Comparison of ENCODE assay signal across 20 cellular contexts in genomic region chr12:93200291-93200917, GRCh38.
A peak's percentile ranks its signal among the peaks of the same experiment; 100 is the strongest.
DNase-seq lines count a peak whose midpoint lies in the region; ATAC-seq, FAIRE-seq and TF ChIP-seq lines count a peak whose summit lies in the region.
"Had no signal": no experiment of that assay in that cellular context is flagged by ENCODE, and none has a peak within 500 bp of the region (broad histone marks: within the 10 kb centered on the region; RNA-seq: fewer than 3 reads in every experiment).

No MANE protein-coding gene starts in this region.

- in situ Hi-C loops in GM12878 (cut with MboI): no loop called here

- RAD21 ChIA-PET in GM12878 (lab: Charles Lee; ENCODE audit: unreplicated experiment): interaction anchor here (0.7 to 2.5 kb wide), 9 partner anchors 14 to 212 kb away, joined by 3 to 17 read pairs (median 3); no protein-coding TSS in a partner anchor

- FAIRE-seq in GM12878 (lab: Jason Lieb, UNC): no peak
- FAIRE-seq: endothelial cell of umbilical vein, islet of Langerhans, small intestine had no signal

- H3K4me2 ChIP-seq in GM12878 (ENCODE audit: control insufficient read depth, insufficient read depth): peak overlapping the region; percentile 47; the same call in 1 of the 2 replicates

- H3K9me3 ChIP-seq in GM12878 (replicated peaks; ENCODE audit: control insufficient read depth, insufficient read depth, low read length): no peaks in the 10 kb centered on the region
- no peaks in the 10 kb centered on the region for H3K9me3 ChIP-seq in right lobe of liver
- H3K9me3 ChIP-seq: BE2C, uterus had no signal

- no peak overlapping the region for H3K9ac ChIP-seq in GM12878 (ENCODE audit: control insufficient read depth, insufficient read depth, low read length)

- H3K4me1 ChIP-seq in GM12878 (ENCODE audit: control insufficient read depth, insufficient read depth, low read length) (peaks cover 14% of the 10 kb centered on the region), right lobe of liver (no peaks in the 10 kb centered on the region)
- H3K4me1 ChIP-seq: uterus had no signal

- ATAC-seq in GM18868 (IDR thresholded peaks at IDR 0.05; ENCODE audit: unreplicated experiment) (peak; percentile 91), HG02884 (IDR thresholded peaks at IDR 0.05; ENCODE audit: unreplicated experiment) (peak; percentile 35), GM12878 (peak; percentile 90), HG03521 (IDR thresholded peaks at IDR 0.05; ENCODE audit: unreplicated experiment) (no peak), right lobe of liver (no peak)

- H3K4me3 ChIP-seq in GM12878 (no peak overlapping the region), skeletal muscle cell (ENCODE audit: low read depth, low read length) (no peak overlapping the region), right lobe of liver (no peak overlapping the region)
- H3K4me3 ChIP-seq: uterus had no signal

- intact Hi-C loops in GM12878 (cut with micrococcal nuclease; ENCODE audit: unreplicated experiment): no loop called here
- intact Hi-C loops in posterior cingulate gyrus (cut with DNase I): no loop called here
- intact Hi-C loops in right lobe of liver (cut with DNase I): no loop called here

- TF ChIP-seq POLR2A in GM12878 (IDR thresholded peaks at IDR 0.05; ENCODE audit: low read depth, low read length) (no peak), right lobe of liver (IDR thresholded peaks at IDR 0.05) (no peak)

- DNase-seq in GM12878 (ENCODE audit: low read depth, low spot score) (peak; percentile 32), skeletal muscle cell (ENCODE audit: low read depth) (peak; percentile 49), posterior cingulate gyrus (no peak), right lobe of liver (no peak), dedifferentiated amniotic fluid mesenchymal stem cell (ENCODE audit: extremely low spot score) (no peak)
- DNase-seq: activated CD4-positive, alpha-beta T cell treated with anti-CD3 and anti-CD28 coated beads, Interleukin-2, amount 10 ng/mL, durations not matched to agents 7 days and 5 days; activated T-cell treated with anti-CD3 and anti-CD28 coated beads, Interleukin-2, amount 50 U/mL, for 24 hours; BE2C; DMS 273 treated with DMSO at 0.1 percent for 48 hours; midbrain; NCI-H1417 treated with DMSO at 0.1 percent for 48 hours; occipital lobe; small intestine; T1000; uterus had no signal

- H3K36me3 ChIP-seq in GM12878 (ENCODE audit: control insufficient read depth in 2 of 2, insufficient read depth in 2 of 2, low read length in 1 of 2) (no peaks in the 10 kb centered on the region), right lobe of liver (no peaks in the 10 kb centered on the region)
- H3K36me3 ChIP-seq: BE2C, uterus had no signal

- TF ChIP-seq RAD21 in GM12878 (IDR thresholded peaks at IDR 0.05; ENCODE audit: insufficient read depth, low read depth, low read length): no peak

- 0 out of 4 replicates have a peak, but pooled peaks of 1 of the 2 experiments have one; percentile 19 for TF ChIP-seq EP300 in GM12878 (IDR thresholded peaks at IDR 0.05; ENCODE audit: borderline replicate concordance in 1 of 2, control insufficient read depth in 1 of 2, low read depth in 2 of 2, low read length in 2 of 2)

- no peaks in the 10 kb centered on the region for H3K27me3 ChIP-seq in GM12878 (replicated peaks in 1 of 2; ENCODE audit: control insufficient read depth in 2 of 2, insufficient read depth in 2 of 2, low read length in 1 of 2)
- no peaks in the 10 kb centered on the region for H3K27me3 ChIP-seq in right lobe of liver
- H3K27me3 ChIP-seq: BE2C, uterus had no signal

- no peaks in the 10 kb centered on the region for H3K79me2 ChIP-seq in GM12878 (ENCODE audit: control insufficient read depth, insufficient read depth, low read length)

- 39% methylated on average over 7 of the region's 7 CpGs for WGBS in GM12878 (ENCODE audit: insufficient coverage, insufficient replicate concordance, low lambda C conversion rate, missing lambda C conversion rate)
- WGBS in right lobe of liver (ENCODE audit: insufficient coverage, low coverage, low lambda C conversion rate, missing lambda C conversion rate): 100% methylated on average over 5 of the region's 7 CpGs

- BruUV-seq in GM12878 (replicated peaks; lab: Mats Ljungman, UMichigan): no TSS peak

- H4K20me1 ChIP-seq in GM12878 (ENCODE audit: control insufficient read depth, insufficient read depth): no peaks in the 10 kb centered on the region

- H2AFZ ChIP-seq in GM12878 (ENCODE audit: control insufficient read depth, low read depth, low read length): peak overlapping the region; percentile 10; the same call in 1 of the 2 replicates

- CTCF ChIA-PET in GM12878 (lab: Yijun Ruan, JAX): interaction anchor here (0.6 to 2.2 kb wide), 7 partner anchors 12 to 371 kb away, joined by 4 to 9 read pairs (median 5); no protein-coding TSS in a partner anchor

- no peak overlapping the region for H3K27ac ChIP-seq in GM12878 (ENCODE audit: control insufficient read depth, insufficient read depth)
- no peak overlapping the region for H3K27ac ChIP-seq in right lobe of liver
- H3K27ac ChIP-seq: uterus had no signal

- POLR2A ChIA-PET in GM12878 (lab: Charles Lee): interaction anchor here (0.9 to 1.5 kb wide), 4 partner anchors 12 to 182 kb away, joined by 4 to 8 read pairs (median 4); no protein-coding TSS in a partner anchor

- SMC1A ChIA-PET in GM12878 (lab: Charles Lee; ENCODE audit: uncharacterized antibody, unreplicated experiment): interaction anchor here (0.6 to 2.4 kb wide), 15 partner anchors 9 to 446 kb away, joined by 3 to 13 read pairs (median 4); no protein-coding TSS in a partner anchor

- TF ChIP-seq CTCF in GM12878 (IDR thresholded peaks at IDR 0.05 in 2 of 3, conservative IDR thresholded peaks at IDR 0.05 in 1 of 3; ENCODE audit: control insufficient read depth in 2 of 3, extremely low read depth in 1 of 3, insufficient read depth in 1 of 3, low read depth in 3 of 3, low read length in 3 of 3) (no peak), right lobe of liver (IDR thresholded peaks at IDR 0.05) (no peak)

TF ChIP-seq in GM12878, 131 proteins besides CTCF, POLR2A, EP300 and RAD21 (continues in another document):
- no peak for TF ChIP-seq GABPA (IDR thresholded peaks at IDR 0.05; ENCODE audit: low read depth)
- no peak for TF ChIP-seq MYB (IDR thresholded peaks at IDR 0.05; ENCODE audit: borderline replicate concordance, low read depth, low read length)
- TF ChIP-seq NKRF (conservative IDR thresholded peaks at IDR 0.05): no peak
- TF ChIP-seq SUZ12 (IDR thresholded peaks at IDR 0.05; ENCODE audit: unreplicated experiment): no peak
- no peak for TF ChIP-seq CBFB (IDR thresholded peaks at IDR 0.05; ENCODE audit: low read depth)
- TF ChIP-seq SREBF2 (IDR thresholded peaks at IDR 0.05; ENCODE audit: low read length): no peak
- TF ChIP-seq MXI1 (IDR thresholded peaks at IDR 0.05; ENCODE audit: low read depth, low read length): 0 out of 2 replicates have a peak, but pooled peaks have one; percentile 26
- peak; percentile 56; the same call in 1 of the 2 replicates for TF ChIP-seq MTA2 (IDR thresholded peaks at IDR 0.05; ENCODE audit: low read depth)
- no peak for TF ChIP-seq CREB1 (IDR thresholded peaks at IDR 0.05; ENCODE audit: low read depth)
- TF ChIP-seq RELA (IDR thresholded peaks at IDR 0.05; ENCODE audit: borderline replicate concordance, partially characterized antibody): no peak
- no peak for TF ChIP-seq TARDBP (IDR thresholded peaks at IDR 0.05; ENCODE audit: borderline replicate concordance)
- TF ChIP-seq BCLAF1 (IDR thresholded peaks at IDR 0.05): no peak
- peak; percentile 79 for TF ChIP-seq IKZF1 (conservative IDR thresholded peaks at IDR 0.05)
- no peak for TF ChIP-seq EED (IDR thresholded peaks at IDR 0.05; ENCODE audit: low read depth)

Comparison
In these comparisons a context has a peak if more than half of its experiments do, and no peak if none do; other contexts are left out.
1. ATAC-seq: peak in GM18868 (single experiment), HG02884 (single experiment) and GM12878 (single experiment); none in HG03521 (single experiment) and right lobe of liver (0 of 4).
2. DNase-seq: peak in GM12878 (single experiment) and skeletal muscle cell (single experiment); none in posterior cingulate gyrus (0 of 10), right lobe of liver (0 of 3) and dedifferentiated amniotic fluid mesenchymal stem cell (single experiment).